Comparison of ENCODE assay signal across 1 cellular context in the genomic region with DNA sequence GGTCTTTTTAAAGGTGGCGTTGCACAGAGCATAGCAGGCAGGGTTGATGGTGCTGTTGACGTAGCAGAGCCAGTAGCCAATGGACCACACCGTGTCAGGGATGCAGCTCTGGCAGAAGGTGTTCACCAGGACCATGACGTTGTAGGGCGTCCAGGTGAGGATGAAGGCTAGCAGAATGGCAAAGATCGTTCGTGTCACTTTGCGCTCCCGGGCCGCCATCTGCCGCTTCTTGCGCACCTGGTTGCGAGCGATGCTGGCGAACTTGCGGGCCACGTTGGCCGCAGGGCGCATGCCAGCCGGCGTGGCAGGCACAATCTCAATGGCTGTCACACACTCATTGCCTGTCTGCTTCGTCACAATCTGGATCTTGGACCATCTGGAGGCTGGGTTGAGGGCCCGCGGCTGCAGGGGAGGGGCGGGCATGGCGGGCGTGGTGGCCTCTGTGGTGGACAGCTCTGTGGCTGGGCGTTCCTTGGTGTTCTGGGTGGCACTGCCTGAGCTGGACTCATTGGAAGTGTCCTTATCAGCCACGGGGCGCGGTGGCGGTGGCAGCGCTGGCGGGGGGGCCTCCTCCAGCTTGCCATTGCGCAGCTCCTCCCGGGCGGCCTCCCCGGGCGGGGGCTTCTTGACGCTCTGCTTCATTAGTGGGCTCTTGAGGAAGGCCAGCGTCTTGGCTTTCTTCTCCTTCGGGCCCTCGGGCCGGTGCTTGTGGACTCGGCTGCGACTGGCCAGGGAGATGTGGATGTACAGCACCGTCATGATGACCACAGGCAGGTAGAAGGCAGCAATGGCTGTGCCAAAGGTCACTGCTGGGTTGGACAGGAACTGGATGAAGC.
TF ChIP-seq lines count a peak whose summit lies in the region.

No MANE protein-coding gene starts in this region.

TF ChIP-seq in K562, 482 proteins besides CTCF, POLR2A, EP300 and RAD21:
- TF ChIP-seq HOXB6 (CRISPR knock-in tag; IDR thresholded peaks at IDR 0.05; ENCODE audit: borderline replicate concordance) (no peak), ZBTB33 (CRISPR knock-in tag; IDR thresholded peaks at IDR 0.05) (peak; percentile 60; the same call in 1 of the 2 replicates), HNRNPL (IDR thresholded peaks at IDR 0.05; ENCODE audit: low read depth, low read length) (peak; percentile 45; the same call in 1 of the 2 replicates)
